8 cellular contexts compared by ENCODE assay signal in genomic region chr19:48415395-48415794, GRCh38.
DNase-seq lines count a peak whose midpoint lies in the region; ATAC-seq lines count a peak whose summit lies in the region.

No MANE protein-coding gene starts in this region.

- peak; percentile 51 for DNase-seq in NCI-H774 (lab: John Stamatoyannopoulos, UW)
- DNase-seq in activated T-cell treated with anti-CD3 and anti-CD28 coated beads for 4 hours: peak; percentile 55
- DNase-seq in fibroblast of gingiva (ENCODE audit: low read depth): peak; percentile 37
- peak; percentile 41 for DNase-seq in pons (ENCODE audit: low spot score)

- ATAC-seq in HG03045 (IDR thresholded peaks at IDR 0.05; ENCODE audit: unreplicated experiment) (no peak), HG03196 (IDR thresholded peaks at IDR 0.05; ENCODE audit: unreplicated experiment) (no peak), GM18520 (IDR thresholded peaks at IDR 0.05; ENCODE audit: unreplicated experiment) (no peak)

- H3K9me3 ChIP-seq in ES-I3 (ENCODE audit: control insufficient read depth, insufficient read depth, low read length): no peaks in the 10 kb centered on the region

- peaks cover 7% of the 10 kb centered on the region for H3K36me3 ChIP-seq in ES-I3 (ENCODE audit: insufficient read depth, low read length)

- peak overlapping the region; percentile 63; the same call in 1 of the 2 replicates for H3K9ac ChIP-seq in ES-I3 (ENCODE audit: low read depth, low read length)

- H3K4me1 ChIP-seq in ES-I3 (ENCODE audit: insufficient read depth, low read length): peaks cover 4% of the 10 kb centered on the region; the same call in 1 of the 2 replicates
